ENCODE assay signal across 8 cellular contexts in genomic region chr10:69092959-69093850, GRCh38. TPM values are rescaled to one million over a fixed set of nuclear protein-coding genes. Genes with fewer than 3 reads are reported as not detected.
DNase-seq lines count a peak whose midpoint lies in the region; ATAC-seq and TF ChIP-seq lines count a peak whose summit lies in the region.

No MANE protein-coding gene starts in this region.

- intact Hi-C loops in left ventricle myocardium superior (cut with micrococcal nuclease) (loop anchor here (5.0 kb wide), 1 partner anchor 86 kb away; no protein-coding TSS in a partner anchor), gastrocnemius medialis (cut with DNase I; ENCODE audit: low total_unique reads) (loop anchor here (1.0 to 2.0 kb wide), 3 partner anchors 88 to 137 kb away; partner anchors contain the start of gene DDX21)

- no peaks in the 10 kb centered on the region for H3K9me3 ChIP-seq in gastrocnemius medialis

- no peaks in the 10 kb centered on the region for H3K36me3 ChIP-seq in gastrocnemius medialis

- no peak for TF ChIP-seq POLR2A in gastrocnemius medialis (IDR thresholded peaks at IDR 0.05)

- H3K27ac Mint-ChIP-seq in activated naive CD8-positive, alpha-beta T cell treated with anti-CD3 and anti-CD28 coated beads, Interleukin-2, amount 50 U/mL, for 24 hours = peak overlapping the region; percentile 79

- ATAC-seq in activated naive CD8-positive, alpha-beta T cell treated with anti-CD3 and anti-CD28 coated beads, Interleukin-2, amount 50 U/mL, for 24 hours = no peak
- ATAC-seq in left ventricle myocardium superior (peak; percentile 87), gastrocnemius medialis (peak; percentile 83 to 93), HG03108 (IDR thresholded peaks at IDR 0.05; ENCODE audit: unreplicated experiment) (no peak)

- H3K4me3 Mint-ChIP-seq in activated naive CD8-positive, alpha-beta T cell treated with anti-CD3 and anti-CD28 coated beads, Interleukin-2, amount 50 U/mL, for 24 hours = peak overlapping the region; percentile 92

- peaks cover 73% of the 10 kb centered on the region for H3K36me3 Mint-ChIP-seq in activated naive CD8-positive, alpha-beta T cell treated with anti-CD3 and anti-CD28 coated beads, Interleukin-2, amount 50 U/mL, for 24 hours (ENCODE audit: low read depth)

- peak; percentile 73 to 82 (median 76) for TF ChIP-seq CTCF in gastrocnemius medialis (IDR thresholded peaks at IDR 0.05 in 4 of 5, conservative IDR thresholded peaks at IDR 0.05 in 1 of 5)

- H3K4me3 ChIP-seq in gastrocnemius medialis = no peak overlapping the region

- DNase-seq in AG08396 (ENCODE audit: low spot score) (peak; percentile 61), GM19238 (ENCODE audit: insufficient read length, low spot score) (peak; percentile 16), NCI-H1417 (lab: John Stamatoyannopoulos, UW) (peak; percentile 42 to 84 (median 49)), SW480 (ENCODE audit: low spot score) (peak; percentile 73), left ventricle myocardium superior (peak; percentile 44), gastrocnemius medialis (peak; percentile 50 to 69)
- DNase-seq in activated naive CD8-positive, alpha-beta T cell treated with anti-CD3 and anti-CD28 coated beads, Interleukin-2, amount 50 U/mL, for 24 hours = peak; percentile 78

- H3K9me3 Mint-ChIP-seq in activated naive CD8-positive, alpha-beta T cell treated with anti-CD3 and anti-CD28 coated beads, Interleukin-2, amount 50 U/mL, for 24 hours = no peaks in the 10 kb centered on the region

- peaks cover 71% of the 10 kb centered on the region for H3K4me1 Mint-ChIP-seq in activated naive CD8-positive, alpha-beta T cell treated with anti-CD3 and anti-CD28 coated beads, Interleukin-2, amount 50 U/mL, for 24 hours

- H3K27me3 ChIP-seq in gastrocnemius medialis = no peaks in the 10 kb centered on the region

- in situ Hi-C loops in gastrocnemius medialis (cut with MboI; ENCODE audit: low sequenced_read_pairs in 4 of 4) = loop anchor here in 3 of 4 donors (5.0 to 10.0 kb wide), 3 partner anchors 88 to 101 kb away; no protein-coding TSS in a partner anchor

- peaks cover 0 to 5% of the 10 kb centered on the region in 2 donors for H3K4me1 ChIP-seq in gastrocnemius medialis

- peak overlapping the region in 2 of 4 donors; percentile 38 to 47 for H3K27ac ChIP-seq in gastrocnemius medialis

- no peaks in the 10 kb centered on the region for H3K27me3 Mint-ChIP-seq in activated naive CD8-positive, alpha-beta T cell treated with anti-CD3 and anti-CD28 coated beads, Interleukin-2, amount 50 U/mL, for 24 hours

RNA-seq across cellular contexts. Expression of gene SRGN, which starts 5.3 kb away (rescaled TPM):
- total RNA-seq in left ventricle myocardium superior (42.8 TPM), gastrocnemius medialis (10 to 100 TPM; 27.1 to 73.1 (median 37.8) TPM)

RNA-seq across cellular contexts. Expression of gene VPS26A, which starts 30.8 kb away (rescaled TPM):
- total RNA-seq in left ventricle myocardium superior = 37.3 TPM
- 10 to 100 TPM; 21.0 to 31.1 (median 25.4) TPM for total RNA-seq in gastrocnemius medialis

Comparison
In these comparisons a context has a peak if more than half of its experiments do, and no peak if none do; other contexts are left out.
1. DNase-seq: peak in every context shown above with its lines; median percentile 78 in activated naive CD8-positive, alpha-beta T cell treated with anti-CD3 and anti-CD28 coated beads, Interleukin-2, amount 50 U/mL, for 24 hours; 73 in SW480; 61 in AG08396; 60 in gastrocnemius medialis; 49 in NCI-H1417; 44 in left ventricle myocardium superior; 16 in GM19238.
2. ATAC-seq: peak in left ventricle myocardium superior (single experiment) and gastrocnemius medialis (2 of 2); none in activated naive CD8-positive, alpha-beta T cell treated with anti-CD3 and anti-CD28 coated beads, Interleukin-2, amount 50 U/mL, for 24 hours (single experiment) and HG03108 (single experiment).